7 cellular contexts compared by ENCODE assay signal in the genomic region with DNA sequence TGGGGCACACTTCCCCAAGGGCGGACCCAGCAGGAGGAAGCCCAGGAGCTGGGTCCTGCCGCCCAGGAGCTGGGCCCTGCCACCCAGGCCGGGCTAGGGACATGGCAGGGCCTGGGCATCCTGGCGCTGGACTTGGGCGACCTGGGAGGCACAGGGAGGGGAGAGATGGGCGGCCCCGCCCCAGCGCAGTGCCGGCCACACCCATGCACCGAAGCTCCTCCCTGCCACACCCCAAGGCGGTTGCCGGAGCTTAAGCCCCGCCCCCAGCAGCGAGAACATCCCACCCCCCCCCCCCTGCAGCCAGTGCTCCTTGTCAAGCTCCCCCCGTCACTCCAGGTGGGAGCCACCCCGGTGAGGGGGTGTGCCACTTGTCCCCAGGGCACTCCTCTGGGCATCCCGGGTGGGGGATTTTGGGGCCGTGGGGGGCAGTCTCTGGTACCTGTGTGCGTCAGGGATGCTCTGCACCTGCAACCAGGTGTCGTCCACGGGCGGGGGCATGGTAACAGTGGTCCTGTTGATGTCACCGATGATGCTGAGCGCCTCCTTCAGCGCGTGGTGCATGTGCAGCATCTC.
DNase-seq lines count a peak whose midpoint lies in the region; ATAC-seq, FAIRE-seq and TF ChIP-seq lines count a peak whose summit lies in the region.
"Not testable (repeated sequence)": the region's sequence is repeated elsewhere in the genome, so short reads cannot be mapped to it uniquely, and the experiment has no call there.

No MANE protein-coding gene starts in this region.

- H3K36me3 ChIP-seq in GM23338 (ENCODE audit: insufficient read depth); K562 (ENCODE audit: control insufficient read depth, insufficient read depth, low read length); naive thymus-derived CD4-positive, alpha-beta T cell (ENCODE audit: control insufficient read depth in 2 of 3, insufficient read depth in 3 of 3, low read length in 3 of 3); aorta (ENCODE audit: control insufficient read depth in 1 of 2, insufficient read depth in 2 of 2, low read length in 1 of 2): not testable (repeated sequence)

- not testable (repeated sequence) for H3K27me3 ChIP-seq in GM23338 (ENCODE audit: insufficient read depth); K562 (ENCODE audit: control insufficient read depth in 2 of 2, insufficient read depth in 2 of 2, low read length in 2 of 2); foreskin keratinocyte; naive thymus-derived CD4-positive, alpha-beta T cell (ENCODE audit: control insufficient read depth in 2 of 2, insufficient read depth in 2 of 2, low read length in 2 of 2); aorta (ENCODE audit: control insufficient read depth in 1 of 2, insufficient read depth in 2 of 2, low read length in 1 of 2)

- not testable (repeated sequence) for TF ChIP-seq CTCF in GM23338 (conservative IDR thresholded peaks at IDR 0.05; ENCODE audit: low read depth in 2 of 2); WTC11 (IDR thresholded peaks at IDR 0.05); K562 (IDR thresholded peaks at IDR 0.05 in 2 of 3, conservative IDR thresholded peaks at IDR 0.05 in 1 of 3; ENCODE audit: insufficient read depth in 2 of 3, low read depth in 1 of 3, low read length in 3 of 3); foreskin keratinocyte (conservative IDR thresholded peaks at IDR 0.05)

- ATAC-seq in GM23338, result peak; percentile 42
- peak; percentile 25; the same call in 1 of the 2 replicates for ATAC-seq in WTC11
- ATAC-seq in K562, result peak; percentile 95
- ATAC-seq in foreskin keratinocyte, result peak; percentile 13
- peak; percentile 22 for ATAC-seq in naive thymus-derived CD4-positive, alpha-beta T cell
- ATAC-seq in stimulated activated memory B cell treated with anti-CD40 and anti-IgM and Interleukin-4, amounts not matched to agents 10 μg/mL and 1 μg/mL and 100 μg/mL, for 72 hours, result peak; percentile 39
- peak; percentile 69 for ATAC-seq in aorta (ENCODE audit: low FRiP score)

- not testable (repeated sequence) for H3K4me2 ChIP-seq in GM23338; K562 (ENCODE audit: insufficient read depth, low read length)

- in situ Hi-C loops in K562 (cut with MboI), result loop anchor here (10.0 to 25.0 kb wide), 2 partner anchors 814 to 1999 kb away; no protein-coding TSS in a partner anchor

- not testable (repeated sequence) for H3F3A ChIP-seq in GM23338 (replicated peaks; ENCODE audit: low read depth)

- not testable (repeated sequence) for H3K9me3 Mint-ChIP-seq in GM23338; WTC11; naive thymus-derived CD4-positive, alpha-beta T cell; stimulated activated memory B cell treated with anti-CD40 and anti-IgM and Interleukin-4, amounts not matched to agents 10 μg/mL and 1 μg/mL and 100 μg/mL, for 72 hours

- not testable (repeated sequence) for H3K79me2 ChIP-seq in GM23338 (replicated peaks; ENCODE audit: insufficient read depth); K562 (ENCODE audit: control insufficient read depth, insufficient read depth, low read length)

- H3K9me3 ChIP-seq in K562 (replicated peaks; ENCODE audit: control insufficient read depth, insufficient read depth, low read depth, low read length); naive thymus-derived CD4-positive, alpha-beta T cell (ENCODE audit: control insufficient read depth in 2 of 3, low read length in 3 of 3); aorta (ENCODE audit: control insufficient read depth, low read length): not testable (repeated sequence)

- not testable (repeated sequence) for FAIRE-seq in K562 (lab: Jason Lieb, UNC)

- not testable (repeated sequence) for TF ChIP-seq POLR2A in K562 (conservative IDR thresholded peaks at IDR 0.05)

- CTCF ChIA-PET in WTC11 (lab: Charles Lee); K562 (lab: Yijun Ruan, JAX; ENCODE audit: low intra/inter-chr PET ratio); naive thymus-derived CD4-positive, alpha-beta T cell (lab: Charles Lee): not testable (repeated sequence)

- H3K4me3 ChIP-seq in GM23338; K562; naive thymus-derived CD4-positive, alpha-beta T cell (ENCODE audit: low read length); aorta (ENCODE audit: low read length in 2 of 2): not testable (repeated sequence)

- not testable (repeated sequence) for H3K4me3 Mint-ChIP-seq in GM23338; WTC11; naive thymus-derived CD4-positive, alpha-beta T cell; stimulated activated memory B cell treated with anti-CD40 and anti-IgM and Interleukin-4, amounts not matched to agents 10 μg/mL and 1 μg/mL and 100 μg/mL, for 72 hours

- H2AFZ ChIP-seq in GM23338; K562 (ENCODE audit: low read depth, low read length): not testable (repeated sequence)

- H3K36me3 Mint-ChIP-seq in GM23338 (ENCODE audit: low read depth); WTC11; naive thymus-derived CD4-positive, alpha-beta T cell; stimulated activated memory B cell treated with anti-CD40 and anti-IgM and Interleukin-4, amounts not matched to agents 10 μg/mL and 1 μg/mL and 100 μg/mL, for 72 hours: not testable (repeated sequence)

- H3K9ac ChIP-seq in K562 (ENCODE audit: insufficient read depth in 1 of 2, low read depth in 2 of 2, low read length in 2 of 2), result not testable (repeated sequence)

- H3K27me3 Mint-ChIP-seq in GM23338 (ENCODE audit: insufficient read depth, low read depth, poor library complexity); WTC11 (ENCODE audit: low read depth); naive thymus-derived CD4-positive, alpha-beta T cell; stimulated activated memory B cell treated with anti-CD40 and anti-IgM and Interleukin-4, amounts not matched to agents 10 μg/mL and 1 μg/mL and 100 μg/mL, for 72 hours: not testable (repeated sequence)

- H3K9me2 ChIP-seq in GM23338 (ENCODE audit: insufficient read depth), result not testable (repeated sequence)

- H3K27ac Mint-ChIP-seq in GM23338; WTC11; naive thymus-derived CD4-positive, alpha-beta T cell; stimulated activated memory B cell treated with anti-CD40 and anti-IgM and Interleukin-4, amounts not matched to agents 10 μg/mL and 1 μg/mL and 100 μg/mL, for 72 hours: not testable (repeated sequence)

- not testable (repeated sequence) for DNase-seq in GM23338 (ENCODE audit: low spot score); WTC11 (ENCODE audit: low spot score); K562 (ENCODE audit: extremely low read depth in 1 of 4, low spot score in 3 of 4); foreskin keratinocyte; naive thymus-derived CD4-positive, alpha-beta T cell; aorta

- H3K27ac ChIP-seq in GM23338 (ENCODE audit: low read depth); K562 (ENCODE audit: extremely low read depth, low read depth, low read length); foreskin keratinocyte; naive thymus-derived CD4-positive, alpha-beta T cell (ENCODE audit: low read depth, low read length); aorta (ENCODE audit: low read depth in 1 of 2, low read length in 2 of 2): not testable (repeated sequence)

- intact Hi-C loops in K562 (cut with micrococcal nuclease); naive thymus-derived CD4-positive, alpha-beta T cell (cut with micrococcal nuclease); aorta (cut with DNase I): not testable (repeated sequence)

- WGBS in K562 (ENCODE audit: insufficient coverage, low coverage, missing lambda C conversion rate), result no CpG with 5 or more reads among the region's 26 CpGs
- WGBS in aorta, 2 donors, result no CpG with 5 or more reads among the region's 26 CpGs

- H3K4me1 ChIP-seq in GM23338 (ENCODE audit: insufficient read depth); K562 (replicated peaks in 1 of 2; ENCODE audit: control insufficient read depth in 2 of 2, insufficient read depth in 2 of 2, low read length in 2 of 2); foreskin keratinocyte; naive thymus-derived CD4-positive, alpha-beta T cell (ENCODE audit: control insufficient read depth in 2 of 2, insufficient read depth in 2 of 2, low read length in 2 of 2); aorta (ENCODE audit: control insufficient read depth in 1 of 2, insufficient read depth in 2 of 2, low read length in 2 of 2): not testable (repeated sequence)

- not testable (repeated sequence) for H3K4me1 Mint-ChIP-seq in GM23338; WTC11; naive thymus-derived CD4-positive, alpha-beta T cell; stimulated activated memory B cell treated with anti-CD40 and anti-IgM and Interleukin-4, amounts not matched to agents 10 μg/mL and 1 μg/mL and 100 μg/mL, for 72 hours

- not testable (repeated sequence) for TF ChIP-seq EP300 in K562 (IDR thresholded peaks at IDR 0.05; ENCODE audit: low read length)

- H4K20me1 ChIP-seq in GM23338 (replicated peaks; ENCODE audit: insufficient read depth); K562 (replicated peaks; ENCODE audit: control insufficient read depth, insufficient read depth, low read length): not testable (repeated sequence)

- not testable (repeated sequence) for H3K9me1 ChIP-seq in K562 (ENCODE audit: control insufficient read depth, insufficient read depth, low read length)

- not testable (repeated sequence) for TF ChIP-seq RAD21 in K562 (CRISPR knock-in tag; conservative IDR thresholded peaks at IDR 0.05 in 1 of 2, IDR thresholded peaks at IDR 0.05 in 1 of 2)

- not testable (repeated sequence) for BruUV-seq in K562 (replicated peaks; lab: Mats Ljungman, UMichigan)

- POLR2A ChIA-PET in WTC11 (lab: Charles Lee); K562 (lab: Yijun Ruan, JAX); naive thymus-derived CD4-positive, alpha-beta T cell (lab: Charles Lee): not testable (repeated sequence)

Comparison
In these comparisons a context has a peak if more than half of its experiments do, and no peak if none do; other contexts are left out.
1. ATAC-seq: peak in every context shown above with its lines; median percentile 95 in K562; 69 in aorta; 42 in GM23338; 39 in stimulated activated memory B cell treated with anti-CD40 and anti-IgM and Interleukin-4, amounts not matched to agents 10 μg/mL and 1 μg/mL and 100 μg/mL, for 72 hours; 25 in WTC11; 22 in naive thymus-derived CD4-positive, alpha-beta T cell; 13 in foreskin keratinocyte.